ENCODE assay signal across 10 cellular contexts in genomic region chr6:139940741-139941712, GRCh38.
DNase-seq lines count a peak whose midpoint lies in the region; ATAC-seq, FAIRE-seq and TF ChIP-seq lines count a peak whose summit lies in the region.
"Had no signal": no experiment of that assay in that cellular context is flagged by ENCODE, and none has a peak within 500 bp of the region (broad histone marks: within the 10 kb centered on the region; RNA-seq: fewer than 3 reads in every experiment).

No MANE protein-coding gene starts in this region.

- no peaks in the 10 kb centered on the region for H3K9me1 ChIP-seq in K562 (ENCODE audit: control insufficient read depth, insufficient read depth, low read length)

- no peaks in the 10 kb centered on the region for H3K9me3 Mint-ChIP-seq in activated T-helper 1 cell treated with anti-CD3 and anti-CD28 coated beads, Interleukin-12 subunit alpha, Interleukin-12 subunit beta, Interleukin-2, Interleukin-4 antibody, amounts not matched to agents 30 ng/mL and 10 ng/mL and 1 ng/mL, durations not matched to agents 14 hours and 24 hours and 36 hours
- peaks cover under 1% of the 10 kb centered on the region for H3K9me3 Mint-ChIP-seq in Caco-2 (ENCODE audit: unreplicated experiment)

- no peak for TF ChIP-seq CTCF in K562 (IDR thresholded peaks at IDR 0.05 in 2 of 3, conservative IDR thresholded peaks at IDR 0.05 in 1 of 3; ENCODE audit: insufficient read depth in 2 of 3, low read depth in 1 of 3, low read length in 3 of 3)
- TF ChIP-seq CTCF in thoracic aorta (IDR thresholded peaks at IDR 0.05) = no peak
- no peak for TF ChIP-seq CTCF in Caco-2 (IDR thresholded peaks at IDR 0.05; ENCODE audit: insufficient read depth in 1 of 2, low read depth in 1 of 2, low read length in 1 of 2, severe bottlenecking in 1 of 2, unreplicated experiment in 1 of 2)

- H3K79me2 ChIP-seq in K562 (ENCODE audit: control insufficient read depth, insufficient read depth, low read length) = no peaks in the 10 kb centered on the region

- TF ChIP-seq RAD21 in K562 (CRISPR knock-in tag; conservative IDR thresholded peaks at IDR 0.05 in 1 of 2, IDR thresholded peaks at IDR 0.05 in 1 of 2) = no peak

- no peaks in the 10 kb centered on the region for H3K27me3 Mint-ChIP-seq in activated T-helper 1 cell treated with anti-CD3 and anti-CD28 coated beads, Interleukin-12 subunit alpha, Interleukin-12 subunit beta, Interleukin-2, Interleukin-4 antibody, amounts not matched to agents 30 ng/mL and 10 ng/mL and 1 ng/mL, durations not matched to agents 14 hours and 24 hours and 36 hours (ENCODE audit: insufficient read depth)
- H3K27me3 Mint-ChIP-seq in Caco-2 (ENCODE audit: insufficient read depth, unreplicated experiment) = no peaks in the 10 kb centered on the region

- no peak overlapping the region for H3K4me3 Mint-ChIP-seq in activated T-helper 1 cell treated with anti-CD3 and anti-CD28 coated beads, Interleukin-12 subunit alpha, Interleukin-12 subunit beta, Interleukin-2, Interleukin-4 antibody, amounts not matched to agents 30 ng/mL and 10 ng/mL and 1 ng/mL, durations not matched to agents 14 hours and 24 hours and 36 hours
- no peak overlapping the region for H3K4me3 Mint-ChIP-seq in Caco-2 (ENCODE audit: unreplicated experiment)

- POLR2A ChIA-PET in K562 (lab: Yijun Ruan, JAX) = interaction anchor here (0.6 to 1.6 kb wide), 2 partner anchors 19 to 1339 kb away, joined by 3 read pairs; no protein-coding TSS in a partner anchor
- POLR2A ChIA-PET in Caco-2 (lab: Charles Lee) = no interaction called here

- H3K4me1 ChIP-seq in K562 (replicated peaks in 1 of 2; ENCODE audit: control insufficient read depth in 2 of 2, insufficient read depth in 2 of 2, low read length in 2 of 2) (peaks cover 0 to 23% of the 10 kb centered on the region in 2 experiments; a peak in 2 of 5 replicates), thoracic aorta (ENCODE audit: control insufficient read depth in 1 of 2, low read depth in 2 of 2) (peaks cover 27 to 39% of the 10 kb centered on the region in 2 donors), Caco-2 (no peaks in the 10 kb centered on the region)

- H3K36me3 Mint-ChIP-seq in activated T-helper 1 cell treated with anti-CD3 and anti-CD28 coated beads, Interleukin-12 subunit alpha, Interleukin-12 subunit beta, Interleukin-2, Interleukin-4 antibody, amounts not matched to agents 30 ng/mL and 10 ng/mL and 1 ng/mL, durations not matched to agents 14 hours and 24 hours and 36 hours (ENCODE audit: low read depth) = no peaks in the 10 kb centered on the region
- no peaks in the 10 kb centered on the region for H3K36me3 Mint-ChIP-seq in Caco-2 (ENCODE audit: insufficient read depth, unreplicated experiment)

- in situ Hi-C loops in K562 (cut with MboI) = no loop called here

- H3K4me1 Mint-ChIP-seq in activated T-helper 1 cell treated with anti-CD3 and anti-CD28 coated beads, Interleukin-12 subunit alpha, Interleukin-12 subunit beta, Interleukin-2, Interleukin-4 antibody, amounts not matched to agents 30 ng/mL and 10 ng/mL and 1 ng/mL, durations not matched to agents 14 hours and 24 hours and 36 hours (ENCODE audit: low read depth) = no peaks in the 10 kb centered on the region
- H3K4me1 Mint-ChIP-seq in Caco-2 (ENCODE audit: low read depth, unreplicated experiment) = no peaks in the 10 kb centered on the region

- peak overlapping the region; percentile 28 for H3K27ac ChIP-seq in K562 (ENCODE audit: extremely low read depth, low read depth, low read length)
- peak overlapping the region; percentile 32 to 53 for H3K27ac ChIP-seq in thoracic aorta
- H3K27ac ChIP-seq: A549 had no signal

- TF ChIP-seq POLR2A in K562 (conservative IDR thresholded peaks at IDR 0.05) = no peak

- FAIRE-seq in K562 (lab: Jason Lieb, UNC) = no peak
- FAIRE-seq: A549 had no signal

- H3K27me3 ChIP-seq in K562 (ENCODE audit: control insufficient read depth in 2 of 2, insufficient read depth in 2 of 2, low read length in 2 of 2) (no peaks in the 10 kb centered on the region), thoracic aorta (replicated peaks; ENCODE audit: insufficient read depth) (no peaks in the 10 kb centered on the region), Caco-2 (replicated peaks; ENCODE audit: control insufficient read depth, insufficient read depth, low read length) (no peaks in the 10 kb centered on the region)

- H3K36me3 ChIP-seq in K562 (ENCODE audit: control insufficient read depth, insufficient read depth, low read length) = no peaks in the 10 kb centered on the region
- H3K36me3 ChIP-seq in thoracic aorta = no peaks in the 10 kb centered on the region
- H3K36me3 ChIP-seq in Caco-2 (ENCODE audit: control insufficient read depth, insufficient read depth, low read length) = no peaks in the 10 kb centered on the region

- peak overlapping the region; percentile 32; the same call in 1 of the 2 replicates for H3K4me2 ChIP-seq in K562 (ENCODE audit: insufficient read depth, low read length)
- H3K4me2 ChIP-seq: A549 had no signal

- no peaks in the 10 kb centered on the region for H4K20me1 ChIP-seq in K562 (replicated peaks; ENCODE audit: control insufficient read depth, insufficient read depth, low read length)

- 13% methylated on average over 8 of the region's 8 CpGs for WGBS in K562 (ENCODE audit: insufficient coverage, low coverage, missing lambda C conversion rate)

- no peak for TF ChIP-seq EP300 in K562 (IDR thresholded peaks at IDR 0.05; ENCODE audit: low read length)

- no peaks in the 10 kb centered on the region for H3K9me3 ChIP-seq in K562 (replicated peaks; ENCODE audit: control insufficient read depth, insufficient read depth, low read depth, low read length)
- H3K9me3 ChIP-seq in thoracic aorta = no peaks in the 10 kb centered on the region
- H3K9me3 ChIP-seq in Caco-2 = no peaks in the 10 kb centered on the region
- H3K9me3 ChIP-seq: A549 had no signal

- peak overlapping the region; percentile 79 for H2AFZ ChIP-seq in K562 (ENCODE audit: low read depth, low read length)

- peak overlapping the region in 1 of 2 experiments; percentile 21; a peak in 1 of 4 replicates for H3K9ac ChIP-seq in K562 (ENCODE audit: insufficient read depth in 1 of 2, low read depth in 2 of 2, low read length in 2 of 2)

- CTCF ChIA-PET in K562 (lab: Yijun Ruan, JAX; ENCODE audit: low intra/inter-chr PET ratio) = no interaction called here
- CTCF ChIA-PET in Caco-2 (lab: Charles Lee) = no interaction called here

- DNase-seq in Right ventricle myocardium superior (no peak), cardiac septum (ENCODE audit: low spot score) (no peak), K562 (ENCODE audit: extremely low read depth in 1 of 4, low spot score in 3 of 4) (no peak), thoracic aorta (ENCODE audit: low spot score) (no peak), Caco-2 (no peak), NCI-H2029 treated with DMSO at 0.1 percent for 48 hours (lab: John Stamatoyannopoulos, UW) (no peak)
- DNase-seq in activated T-helper 1 cell treated with anti-CD3 and anti-CD28 coated beads, Interleukin-12 subunit alpha, Interleukin-12 subunit beta, Interleukin-2, Interleukin-4 antibody, amounts not matched to agents 30 ng/mL and 10 ng/mL and 1 ng/mL, durations not matched to agents 14 hours and 24 hours and 36 hours (ENCODE audit: low spot score) = no peak
- DNase-seq: stimulated activated naive CD8-positive, alpha-beta T cell treated with anti-CD3 and anti-CD28 coated beads, Interleukin-15, Interleukin-2, amounts not matched to agents 100 U/mL and 50 U/mL, for 24 hours had no signal

- H3K4me3 ChIP-seq in K562 (no peak overlapping the region), thoracic aorta (peak overlapping the region; percentile 61), Caco-2 (ENCODE audit: low read depth, low read length) (no peak overlapping the region)
- H3K4me3 ChIP-seq: A549 had no signal

- intact Hi-C loops in Right ventricle myocardium superior (cut with DNase I) (no loop called here), cardiac septum (cut with DNase I) (no loop called here), K562 (cut with micrococcal nuclease) (no loop called here), Caco-2 (cut with micrococcal nuclease; ENCODE audit: unreplicated experiment) (no loop called here)
- intact Hi-C loops in activated T-helper 1 cell treated with anti-CD3 and anti-CD28 coated beads, Interleukin-12 subunit alpha, Interleukin-12 subunit beta, Interleukin-2, Interleukin-4 antibody, amounts not matched to agents 30 ng/mL and 10 ng/mL and 1 ng/mL, durations not matched to agents 14 hours and 24 hours and 36 hours (cut with micrococcal nuclease) = no loop called here

- no peak overlapping the region for H3K27ac Mint-ChIP-seq in activated T-helper 1 cell treated with anti-CD3 and anti-CD28 coated beads, Interleukin-12 subunit alpha, Interleukin-12 subunit beta, Interleukin-2, Interleukin-4 antibody, amounts not matched to agents 30 ng/mL and 10 ng/mL and 1 ng/mL, durations not matched to agents 14 hours and 24 hours and 36 hours
- no peak overlapping the region for H3K27ac Mint-ChIP-seq in Caco-2 (ENCODE audit: unreplicated experiment)

- BruUV-seq in K562 (replicated peaks; lab: Mats Ljungman, UMichigan) = no TSS peak
- no TSS peak for BruUV-seq in Caco-2 (replicated peaks; lab: Mats Ljungman, UMichigan)

- ATAC-seq in Right ventricle myocardium superior (ENCODE audit: poor library complexity) = peak; percentile 46
- peak; percentile 95 for ATAC-seq in HG03439 (IDR thresholded peaks at IDR 0.05; ENCODE audit: unreplicated experiment)
- ATAC-seq in K562 = peak; percentile 45; the same call in 2 of the 3 replicates
- ATAC-seq in thoracic aorta (ENCODE audit: insufficient number of reproducible peaks, low FRiP score, low read depth) = peak; percentile 8
- ATAC-seq: A549; stimulated activated naive CD8-positive, alpha-beta T cell treated with anti-CD3 and anti-CD28 coated beads, Interleukin-15, Interleukin-2, amounts not matched to agents 100 U/mL and 50 U/mL, for 24 hours had no signal

TF ChIP-seq in K562, 482 proteins besides CTCF, POLR2A, EP300 and RAD21 (continues in another document):
- TF ChIP-seq GABPB1 (CRISPR knock-in tag; IDR thresholded peaks at IDR 0.05) = no peak
- no peak for TF ChIP-seq ILF3 (IDR thresholded peaks at IDR 0.05; ENCODE audit: borderline replicate concordance)
- TF ChIP-seq MYBL2 (IDR thresholded peaks at IDR 0.05; ENCODE audit: low read depth) = no peak
- TF ChIP-seq MYBL2 (CRISPR knock-in tag; IDR thresholded peaks at IDR 0.05; ENCODE audit: borderline replicate concordance) = no peak
- no peak for TF ChIP-seq MITF (IDR thresholded peaks at IDR 0.05)
- TF ChIP-seq ATF7 (IDR thresholded peaks at IDR 0.05) = no peak
- no peak for TF ChIP-seq POLR2B (IDR thresholded peaks at IDR 0.05; ENCODE audit: low read depth, partially characterized antibody)

Comparison
In these comparisons a context has a peak if more than half of its experiments do, and no peak if none do; other contexts are left out.
1. ATAC-seq: peak in every context shown above with its lines; median percentile 95 in HG03439; 46 in Right ventricle myocardium superior; 45 in K562; 8 in thoracic aorta.